ENCODE assay signal across 1 cellular context in the genomic region with DNA sequence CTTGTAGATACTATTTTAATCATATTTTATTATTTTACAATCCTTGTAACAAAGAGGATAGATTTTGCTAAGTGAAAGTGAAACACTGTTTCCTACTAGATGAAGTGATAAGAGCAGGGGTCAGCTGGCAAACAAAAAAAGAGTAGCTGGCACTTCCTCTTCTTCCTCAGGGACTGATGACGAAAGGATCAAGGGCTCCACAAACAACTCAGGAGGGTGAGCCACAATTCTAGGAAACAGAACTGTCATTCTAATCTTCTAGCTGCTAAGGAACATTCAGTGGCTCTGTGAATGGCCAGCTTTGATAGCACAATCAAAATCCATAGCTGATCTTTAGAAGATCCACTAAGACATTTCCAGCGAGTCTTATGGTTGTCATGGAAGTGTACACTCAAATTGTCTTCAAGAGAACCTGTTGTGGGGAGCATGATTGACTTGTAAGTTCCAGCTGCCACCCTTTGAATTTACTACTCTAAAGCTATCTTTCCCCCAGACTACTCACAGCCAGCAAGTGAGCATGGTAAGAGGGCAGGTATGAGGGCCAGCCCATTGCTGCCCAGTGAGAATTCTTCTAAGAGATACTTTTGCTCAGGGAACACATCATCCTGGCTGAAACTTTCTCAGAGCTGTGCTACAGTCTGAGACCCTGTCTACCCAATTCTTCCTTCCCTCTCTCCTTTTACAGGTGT.
TF ChIP-seq lines count a peak whose summit lies in the region.

No MANE protein-coding gene starts in this region.

TF ChIP-seq in K562, 482 proteins besides CTCF, POLR2A, EP300 and RAD21 (continued from another document and continues in another):
- TF ChIP-seq, protein P1, sequence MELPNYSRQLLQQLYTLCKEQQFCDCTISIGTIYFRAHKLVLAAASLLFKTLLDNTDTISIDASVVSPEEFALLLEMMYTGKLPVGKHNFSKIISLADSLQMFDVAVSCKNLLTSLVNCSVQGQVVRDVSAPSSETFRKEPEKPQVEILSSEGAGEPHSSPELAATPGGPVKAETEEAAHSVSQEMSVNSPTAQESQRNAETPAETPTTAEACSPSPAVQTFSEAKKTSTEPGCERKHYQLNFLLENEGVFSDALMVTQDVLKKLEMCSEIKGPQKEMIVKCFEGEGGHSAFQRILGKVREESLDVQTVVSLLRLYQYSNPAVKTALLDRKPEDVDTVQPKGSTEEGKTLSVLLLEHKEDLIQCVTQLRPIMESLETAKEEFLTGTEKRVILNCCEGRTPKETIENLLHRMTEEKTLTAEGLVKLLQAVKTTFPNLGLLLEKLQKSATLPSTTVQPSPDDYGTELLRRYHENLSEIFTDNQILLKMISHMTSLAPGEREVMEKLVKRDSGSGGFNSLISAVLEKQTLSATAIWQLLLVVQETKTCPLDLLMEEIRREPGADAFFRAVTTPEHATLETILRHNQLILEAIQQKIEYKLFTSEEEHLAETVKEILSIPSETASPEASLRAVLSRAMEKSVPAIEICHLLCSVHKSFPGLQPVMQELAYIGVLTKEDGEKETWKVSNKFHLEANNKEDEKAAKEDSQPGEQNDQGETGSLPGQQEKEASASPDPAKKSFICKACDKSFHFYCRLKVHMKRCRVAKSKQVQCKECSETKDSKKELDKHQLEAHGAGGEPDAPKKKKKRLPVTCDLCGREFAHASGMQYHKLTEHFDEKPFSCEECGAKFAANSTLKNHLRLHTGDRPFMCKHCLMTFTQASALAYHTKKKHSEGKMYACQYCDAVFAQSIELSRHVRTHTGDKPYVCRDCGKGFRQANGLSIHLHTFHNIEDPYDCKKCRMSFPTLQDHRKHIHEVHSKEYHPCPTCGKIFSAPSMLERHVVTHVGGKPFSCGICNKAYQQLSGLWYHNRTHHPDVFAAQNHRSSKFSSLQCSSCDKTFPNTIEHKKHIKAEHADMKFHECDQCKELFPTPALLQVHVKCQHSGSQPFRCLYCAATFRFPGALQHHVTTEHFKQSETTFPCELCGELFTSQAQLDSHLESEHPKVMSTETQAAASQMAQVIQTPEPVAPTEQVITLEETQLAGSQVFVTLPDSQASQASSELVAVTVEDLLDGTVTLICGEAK (IDR thresholded peaks at IDR 0.05): 0 out of 2 replicates have a peak, but pooled peaks have one; percentile 39
- TF ChIP-seq, protein P1 (CRISPR knock-in tag; IDR thresholded peaks at IDR 0.05): no peak
- TF ChIP-seq, protein P2, sequence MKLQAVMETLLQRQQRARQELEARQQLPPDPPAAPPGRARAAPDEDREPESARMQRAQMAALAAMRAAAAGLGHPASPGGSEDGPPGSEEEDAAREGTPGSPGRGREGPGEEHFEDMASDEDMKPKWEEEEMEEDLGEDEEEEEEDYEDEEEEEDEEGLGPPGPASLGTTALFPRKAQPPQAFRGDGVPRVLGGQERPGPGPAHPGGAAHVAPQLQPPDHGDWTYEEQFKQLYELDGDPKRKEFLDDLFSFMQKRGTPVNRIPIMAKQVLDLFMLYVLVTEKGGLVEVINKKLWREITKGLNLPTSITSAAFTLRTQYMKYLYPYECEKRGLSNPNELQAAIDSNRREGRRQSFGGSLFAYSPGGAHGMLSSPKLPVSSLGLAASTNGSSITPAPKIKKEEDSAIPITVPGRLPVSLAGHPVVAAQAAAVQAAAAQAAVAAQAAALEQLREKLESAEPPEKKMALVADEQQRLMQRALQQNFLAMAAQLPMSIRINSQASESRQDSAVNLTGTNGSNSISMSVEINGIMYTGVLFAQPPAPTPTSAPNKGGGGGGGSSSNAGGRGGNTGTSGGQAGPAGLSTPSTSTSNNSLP (IDR thresholded peaks at IDR 0.05; ENCODE audit: borderline replicate concordance, low read depth, low read length): peak; percentile 54; the same call in 1 of the 2 replicates
- TF ChIP-seq SOX6 (IDR thresholded peaks at IDR 0.05) (peak; percentile 66), CEBPB (tag; IDR thresholded peaks at IDR 0.05) (0 out of 2 replicates have a peak, but pooled peaks have one; percentile 18), FOXA3 (CRISPR knock-in tag; conservative IDR thresholded peaks at IDR 0.05 in 1 of 2, IDR thresholded peaks at IDR 0.05 in 1 of 2) (no peak), TCF3 (CRISPR knock-in tag; IDR thresholded peaks at IDR 0.05) (peak; percentile 70), ZNF766 (CRISPR knock-in tag; conservative IDR thresholded peaks at IDR 0.05) (no peak), ZNF24 (IDR thresholded peaks at IDR 0.05) (no peak), NCOR1 (IDR thresholded peaks at IDR 0.05) (peak; percentile 50), RFX5 (IDR thresholded peaks at IDR 0.05; ENCODE audit: low read depth, low read length) (peak; percentile 79), TGIF2 (CRISPR knock-in tag; IDR thresholded peaks at IDR 0.05) (no peak), ELF1 (tag; IDR thresholded peaks at IDR 0.05) (peak; percentile 66), CC2D1A (IDR thresholded peaks at IDR 0.05) (peak; percentile 41; the same call in 1 of the 2 replicates), ZNF253 (CRISPR knock-in tag; conservative IDR thresholded peaks at IDR 0.05) (no peak), ATF7 (IDR thresholded peaks at IDR 0.05) (peak; percentile 80), CTBP1 (IDR thresholded peaks at IDR 0.05; ENCODE audit: borderline replicate concordance) (peak; percentile 23; the same call in 1 of the 2 replicates), TAF9B (IDR thresholded peaks at IDR 0.05; ENCODE audit: partially characterized antibody) (peak; percentile 90), RBM17 (IDR thresholded peaks at IDR 0.05; ENCODE audit: borderline replicate concordance, low read depth, low read length) (no peak), NCOA2 (IDR thresholded peaks at IDR 0.05; ENCODE audit: partially characterized antibody in 2 of 2) (peak in 1 of 2 experiments; percentile 50), HDAC2 (IDR thresholded peaks at IDR 0.05) (0 out of 2 replicates have a peak, but pooled peaks have one; percentile 26), HIVEP1 (CRISPR knock-in tag; IDR thresholded peaks at IDR 0.05) (no peak), CCNT2 (IDR thresholded peaks at IDR 0.05; ENCODE audit: borderline replicate concordance, extremely low read depth, insufficient read length, low read depth, low read length) (peak; percentile 46), EP400 (IDR thresholded peaks at IDR 0.05) (peak; percentile 36), MAFF (IDR thresholded peaks at IDR 0.05; ENCODE audit: low read length) (no peak)
- TF ChIP-seq, protein P3, sequence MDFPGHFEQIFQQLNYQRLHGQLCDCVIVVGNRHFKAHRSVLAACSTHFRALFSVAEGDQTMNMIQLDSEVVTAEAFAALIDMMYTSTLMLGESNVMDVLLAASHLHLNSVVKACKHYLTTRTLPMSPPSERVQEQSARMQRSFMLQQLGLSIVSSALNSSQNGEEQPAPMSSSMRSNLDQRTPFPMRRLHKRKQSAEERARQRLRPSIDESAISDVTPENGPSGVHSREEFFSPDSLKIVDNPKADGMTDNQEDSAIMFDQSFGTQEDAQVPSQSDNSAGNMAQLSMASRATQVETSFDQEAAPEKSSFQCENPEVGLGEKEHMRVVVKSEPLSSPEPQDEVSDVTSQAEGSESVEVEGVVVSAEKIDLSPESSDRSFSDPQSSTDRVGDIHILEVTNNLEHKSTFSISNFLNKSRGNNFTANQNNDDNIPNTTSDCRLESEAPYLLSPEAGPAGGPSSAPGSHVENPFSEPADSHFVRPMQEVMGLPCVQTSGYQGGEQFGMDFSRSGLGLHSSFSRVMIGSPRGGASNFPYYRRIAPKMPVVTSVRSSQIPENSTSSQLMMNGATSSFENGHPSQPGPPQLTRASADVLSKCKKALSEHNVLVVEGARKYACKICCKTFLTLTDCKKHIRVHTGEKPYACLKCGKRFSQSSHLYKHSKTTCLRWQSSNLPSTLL (IDR thresholded peaks at IDR 0.05): no peak
- TF ChIP-seq, protein P4, sequence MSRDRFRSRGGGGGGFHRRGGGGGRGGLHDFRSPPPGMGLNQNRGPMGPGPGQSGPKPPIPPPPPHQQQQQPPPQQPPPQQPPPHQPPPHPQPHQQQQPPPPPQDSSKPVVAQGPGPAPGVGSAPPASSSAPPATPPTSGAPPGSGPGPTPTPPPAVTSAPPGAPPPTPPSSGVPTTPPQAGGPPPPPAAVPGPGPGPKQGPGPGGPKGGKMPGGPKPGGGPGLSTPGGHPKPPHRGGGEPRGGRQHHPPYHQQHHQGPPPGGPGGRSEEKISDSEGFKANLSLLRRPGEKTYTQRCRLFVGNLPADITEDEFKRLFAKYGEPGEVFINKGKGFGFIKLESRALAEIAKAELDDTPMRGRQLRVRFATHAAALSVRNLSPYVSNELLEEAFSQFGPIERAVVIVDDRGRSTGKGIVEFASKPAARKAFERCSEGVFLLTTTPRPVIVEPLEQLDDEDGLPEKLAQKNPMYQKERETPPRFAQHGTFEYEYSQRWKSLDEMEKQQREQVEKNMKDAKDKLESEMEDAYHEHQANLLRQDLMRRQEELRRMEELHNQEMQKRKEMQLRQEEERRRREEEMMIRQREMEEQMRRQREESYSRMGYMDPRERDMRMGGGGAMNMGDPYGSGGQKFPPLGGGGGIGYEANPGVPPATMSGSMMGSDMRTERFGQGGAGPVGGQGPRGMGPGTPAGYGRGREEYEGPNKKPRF (IDR thresholded peaks at IDR 0.05; ENCODE audit: low read depth, low read length): no peak
- TF ChIP-seq, protein P5, sequence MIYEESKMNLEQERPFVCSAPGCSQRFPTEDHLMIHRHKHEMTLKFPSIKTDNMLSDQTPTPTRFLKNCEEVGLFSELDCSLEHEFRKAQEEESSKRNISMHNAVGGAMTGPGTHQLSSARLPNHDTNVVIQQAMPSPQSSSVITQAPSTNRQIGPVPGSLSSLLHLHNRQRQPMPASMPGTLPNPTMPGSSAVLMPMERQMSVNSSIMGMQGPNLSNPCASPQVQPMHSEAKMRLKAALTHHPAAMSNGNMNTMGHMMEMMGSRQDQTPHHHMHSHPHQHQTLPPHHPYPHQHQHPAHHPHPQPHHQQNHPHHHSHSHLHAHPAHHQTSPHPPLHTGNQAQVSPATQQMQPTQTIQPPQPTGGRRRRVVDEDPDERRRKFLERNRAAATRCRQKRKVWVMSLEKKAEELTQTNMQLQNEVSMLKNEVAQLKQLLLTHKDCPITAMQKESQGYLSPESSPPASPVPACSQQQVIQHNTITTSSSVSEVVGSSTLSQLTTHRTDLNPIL (CRISPR knock-in tag; IDR thresholded peaks at IDR 0.05): no peak
- TF ChIP-seq, protein P6, sequence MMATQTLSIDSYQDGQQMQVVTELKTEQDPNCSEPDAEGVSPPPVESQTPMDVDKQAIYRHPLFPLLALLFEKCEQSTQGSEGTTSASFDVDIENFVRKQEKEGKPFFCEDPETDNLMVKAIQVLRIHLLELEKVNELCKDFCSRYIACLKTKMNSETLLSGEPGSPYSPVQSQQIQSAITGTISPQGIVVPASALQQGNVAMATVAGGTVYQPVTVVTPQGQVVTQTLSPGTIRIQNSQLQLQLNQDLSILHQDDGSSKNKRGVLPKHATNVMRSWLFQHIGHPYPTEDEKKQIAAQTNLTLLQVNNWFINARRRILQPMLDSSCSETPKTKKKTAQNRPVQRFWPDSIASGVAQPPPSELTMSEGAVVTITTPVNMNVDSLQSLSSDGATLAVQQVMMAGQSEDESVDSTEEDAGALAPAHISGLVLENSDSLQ (IDR thresholded peaks at IDR 0.05): peak; percentile 79
- TF ChIP-seq, protein P7, sequence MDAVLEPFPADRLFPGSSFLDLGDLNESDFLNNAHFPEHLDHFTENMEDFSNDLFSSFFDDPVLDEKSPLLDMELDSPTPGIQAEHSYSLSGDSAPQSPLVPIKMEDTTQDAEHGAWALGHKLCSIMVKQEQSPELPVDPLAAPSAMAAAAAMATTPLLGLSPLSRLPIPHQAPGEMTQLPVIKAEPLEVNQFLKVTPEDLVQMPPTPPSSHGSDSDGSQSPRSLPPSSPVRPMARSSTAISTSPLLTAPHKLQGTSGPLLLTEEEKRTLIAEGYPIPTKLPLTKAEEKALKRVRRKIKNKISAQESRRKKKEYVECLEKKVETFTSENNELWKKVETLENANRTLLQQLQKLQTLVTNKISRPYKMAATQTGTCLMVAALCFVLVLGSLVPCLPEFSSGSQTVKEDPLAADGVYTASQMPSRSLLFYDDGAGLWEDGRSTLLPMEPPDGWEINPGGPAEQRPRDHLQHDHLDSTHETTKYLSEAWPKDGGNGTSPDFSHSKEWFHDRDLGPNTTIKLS (IDR thresholded peaks at IDR 0.05; ENCODE audit: borderline replicate concordance, low read depth): no peak
- TF ChIP-seq, protein P8, sequence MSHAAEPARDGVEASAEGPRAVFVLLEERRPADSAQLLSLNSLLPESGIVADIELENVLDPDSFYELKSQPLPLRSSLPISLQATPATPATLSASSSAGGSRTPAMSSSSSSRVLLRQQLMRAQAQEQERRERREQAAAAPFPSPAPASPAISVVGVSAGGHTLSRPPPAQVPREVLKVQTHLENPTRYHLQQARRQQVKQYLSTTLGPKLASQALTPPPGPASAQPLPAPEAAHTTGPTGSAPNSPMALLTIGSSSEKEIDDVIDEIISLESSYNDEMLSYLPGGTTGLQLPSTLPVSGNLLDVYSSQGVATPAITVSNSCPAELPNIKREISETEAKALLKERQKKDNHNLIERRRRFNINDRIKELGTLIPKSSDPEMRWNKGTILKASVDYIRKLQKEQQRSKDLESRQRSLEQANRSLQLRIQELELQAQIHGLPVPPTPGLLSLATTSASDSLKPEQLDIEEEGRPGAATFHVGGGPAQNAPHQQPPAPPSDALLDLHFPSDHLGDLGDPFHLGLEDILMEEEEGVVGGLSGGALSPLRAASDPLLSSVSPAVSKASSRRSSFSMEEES (CRISPR knock-in tag; IDR thresholded peaks at IDR 0.05): no peak
- TF ChIP-seq, protein P9, sequence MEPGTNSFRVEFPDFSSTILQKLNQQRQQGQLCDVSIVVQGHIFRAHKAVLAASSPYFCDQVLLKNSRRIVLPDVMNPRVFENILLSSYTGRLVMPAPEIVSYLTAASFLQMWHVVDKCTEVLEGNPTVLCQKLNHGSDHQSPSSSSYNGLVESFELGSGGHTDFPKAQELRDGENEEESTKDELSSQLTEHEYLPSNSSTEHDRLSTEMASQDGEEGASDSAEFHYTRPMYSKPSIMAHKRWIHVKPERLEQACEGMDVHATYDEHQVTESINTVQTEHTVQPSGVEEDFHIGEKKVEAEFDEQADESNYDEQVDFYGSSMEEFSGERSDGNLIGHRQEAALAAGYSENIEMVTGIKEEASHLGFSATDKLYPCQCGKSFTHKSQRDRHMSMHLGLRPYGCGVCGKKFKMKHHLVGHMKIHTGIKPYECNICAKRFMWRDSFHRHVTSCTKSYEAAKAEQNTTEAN (CRISPR knock-in tag; IDR thresholded peaks at IDR 0.05): no peak
